1 cellular context compared by ENCODE assay signal in the genomic region with DNA sequence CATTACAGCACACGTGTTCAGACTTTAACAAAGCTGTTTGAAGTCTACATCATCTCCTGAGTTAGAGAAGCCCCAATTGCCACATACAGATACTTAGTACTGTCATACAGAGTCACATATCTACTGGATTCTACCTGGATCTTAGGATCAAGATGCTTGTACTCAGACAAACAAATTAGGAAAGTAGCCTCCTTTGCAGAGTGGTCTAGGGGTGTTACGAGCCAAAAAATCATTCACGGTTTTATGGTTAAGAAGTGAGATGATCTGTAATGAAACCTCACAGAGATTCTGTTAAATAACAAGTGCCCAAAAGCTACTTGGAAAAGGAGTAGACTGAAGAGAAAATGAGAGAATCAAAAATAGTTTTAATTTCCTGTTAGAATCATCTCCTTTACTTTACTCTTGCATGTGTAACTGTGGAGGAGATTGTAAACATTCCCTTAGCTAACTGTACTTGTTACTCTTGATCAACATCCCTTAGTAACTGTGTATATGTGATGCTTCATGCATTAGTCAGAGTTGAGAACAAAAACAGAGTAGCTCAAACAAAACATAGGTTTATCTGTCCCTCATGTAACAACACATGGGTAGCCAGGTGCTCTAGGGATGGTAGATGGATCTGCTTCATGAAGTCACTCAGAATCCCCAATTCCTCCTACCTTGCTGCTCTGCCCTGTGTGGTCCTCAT.
TF ChIP-seq lines count a peak whose summit lies in the region.

No MANE protein-coding gene starts in this region.

TF ChIP-seq in A549, 52 proteins besides CTCF, POLR2A, EP300 and RAD21:
- TF ChIP-seq HMGXB4 (CRISPR knock-in tag; IDR thresholded peaks at IDR 0.05; ENCODE audit: borderline replicate concordance) (no peak), TP53 (CRISPR knock-in tag; IDR thresholded peaks at IDR 0.05) (no peak), KDM1A (IDR thresholded peaks at IDR 0.05; ENCODE audit: low read depth) (no peak), ZNF302 (CRISPR knock-in tag; IDR thresholded peaks at IDR 0.05) (no peak)
- TF ChIP-seq, protein P1, sequence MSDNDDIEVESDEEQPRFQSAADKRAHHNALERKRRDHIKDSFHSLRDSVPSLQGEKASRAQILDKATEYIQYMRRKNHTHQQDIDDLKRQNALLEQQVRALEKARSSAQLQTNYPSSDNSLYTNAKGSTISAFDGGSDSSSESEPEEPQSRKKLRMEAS (IDR thresholded peaks at IDR 0.05) = no peak
- TF ChIP-seq, protein P2, sequence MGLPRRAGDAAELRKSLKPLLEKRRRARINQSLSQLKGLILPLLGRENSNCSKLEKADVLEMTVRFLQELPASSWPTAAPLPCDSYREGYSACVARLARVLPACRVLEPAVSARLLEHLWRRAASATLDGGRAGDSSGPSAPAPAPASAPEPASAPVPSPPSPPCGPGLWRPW (IDR thresholded peaks at IDR 0.05) = no peak
